8 cellular contexts compared by ENCODE assay signal in genomic region chr7:73683056-73683915, GRCh38. TPM values are rescaled to one million over a fixed set of nuclear protein-coding genes. Genes with fewer than 3 reads are reported as not detected.
DNase-seq lines count a peak whose midpoint lies in the region; ATAC-seq and TF ChIP-seq lines count a peak whose summit lies in the region.

A gene with protein sequence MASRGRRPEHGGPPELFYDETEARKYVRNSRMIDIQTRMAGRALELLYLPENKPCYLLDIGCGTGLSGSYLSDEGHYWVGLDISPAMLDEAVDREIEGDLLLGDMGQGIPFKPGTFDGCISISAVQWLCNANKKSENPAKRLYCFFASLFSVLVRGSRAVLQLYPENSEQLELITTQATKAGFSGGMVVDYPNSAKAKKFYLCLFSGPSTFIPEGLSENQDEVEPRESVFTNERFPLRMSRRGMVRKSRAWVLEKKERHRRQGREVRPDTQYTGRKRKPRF (plus strand): TSS chr7:73683597. CDS start chr7:73683626, 29 bp downstream.
Gene DNAJC30 (minus strand): TSS chr7:73683453. CDS start chr7:73683423, 30 bp downstream.

- in situ Hi-C loops in GM13976 (cut with MboI; ENCODE audit: low sequenced_read_pairs, unreplicated experiment): no loop called here

- H3K4me1 ChIP-seq in adrenal gland (replicated peaks in 1 of 2) (peaks cover 20 to 31% of the 10 kb centered on the region in 2 donors), urinary bladder (ENCODE audit: insufficient read depth) (peaks cover 1% of the 10 kb centered on the region)

- peak; percentile 99 for DNase-seq in GM13976 (ENCODE audit: low spot score)
- peak; percentile 50 for DNase-seq in NCI-H1436 treated with DMSO at 0.1 percent for 48 hours (lab: John Stamatoyannopoulos, UW)
- peak; percentile 97 for DNase-seq in T follicular helper cell (ENCODE audit: low read depth)
- peak; percentile 98 to 99 (median 99) for DNase-seq in adrenal gland
- DNase-seq in left cardiac atrium: peak; percentile 98
- peak; percentile 93 for DNase-seq in progenitor cell of endocrine pancreas (ENCODE audit: low spot score, unreplicated experiment)

- no peaks in the 10 kb centered on the region for H3K27me3 ChIP-seq in adrenal gland

- H3K4me3 ChIP-seq in adrenal gland (peak within 1 kb of the TSS; percentile 40 to 94 (median 86)), urinary bladder (ENCODE audit: low read depth, low read length) (peak within 1 kb of the TSS; percentile 94)

- TF ChIP-seq CTCF in GM13976 (IDR thresholded peaks at IDR 0.05; ENCODE audit: borderline replicate concordance, control extremely low read depth, extremely low read depth, insufficient read depth, missing control alignments) (no peak), adrenal gland (IDR thresholded peaks at IDR 0.05) (peak in 3 of 6 experiments; percentile 14 to 34 (median 15)), progenitor cell of endocrine pancreas (IDR thresholded peaks at IDR 0.05; ENCODE audit: unreplicated experiment) (no peak)

- TF ChIP-seq POLR2A in adrenal gland (IDR thresholded peaks at IDR 0.05): peak; percentile 25 to 70

- peak within 1 kb of the TSS; percentile 99 for H3K4me3 Mint-ChIP-seq in progenitor cell of endocrine pancreas (ENCODE audit: low read depth)

- H3K4me1 Mint-ChIP-seq in progenitor cell of endocrine pancreas (ENCODE audit: low read depth): peaks cover 23% of the 10 kb centered on the region

- H3K27me3 Mint-ChIP-seq in progenitor cell of endocrine pancreas: no peaks in the 10 kb centered on the region

- 0 to 1% (median 1%) methylated on average over 27 to 80 of the region's 80 CpGs for WGBS in adrenal gland, 4 donors
- WGBS in urinary bladder: under 1% methylated on average over 80 of the region's 80 CpGs

- no peaks in the 10 kb centered on the region for H3K9me3 Mint-ChIP-seq in progenitor cell of endocrine pancreas (ENCODE audit: low read depth)

- no peaks in the 10 kb centered on the region for H3K9me3 ChIP-seq in adrenal gland (replicated peaks in 1 of 3)

- peaks cover 9% of the 10 kb centered on the region for H3K36me3 Mint-ChIP-seq in progenitor cell of endocrine pancreas (ENCODE audit: insufficient read depth)

- H3K27ac Mint-ChIP-seq in progenitor cell of endocrine pancreas: peak within 1 kb of the TSS; percentile 94

- ATAC-seq in HG02852 (IDR thresholded peaks at IDR 0.05; ENCODE audit: unreplicated experiment): peak; percentile 92
- ATAC-seq in left cardiac atrium: peak; percentile 98 to 99

- intact Hi-C loops in adrenal gland (cut with DNase I) (no loop called here), left cardiac atrium (cut with DNase I) (no loop called here)

- H3K27ac ChIP-seq in adrenal gland (peak within 1 kb of the TSS in 4 of 5 donors; percentile 57 to 94 (median 86)), urinary bladder (ENCODE audit: low read depth) (peak within 1 kb of the TSS; percentile 73)

- H3K36me3 ChIP-seq in adrenal gland (replicated peaks in 1 of 2): peaks cover 0 to 18% of the 10 kb centered on the region in 2 donors
- H3K36me3 ChIP-seq in urinary bladder (ENCODE audit: insufficient read depth): no peaks in the 10 kb centered on the region

RNA-seq across cellular contexts. Expression of the first gene that starts in this region (rescaled TPM):
- total RNA-seq in adrenal gland: 10 to 100 TPM; 34.7 to 69.4 (median 61.1) TPM
- 100 to 1,000 TPM in 2 of 3 donors, 10 to 100 TPM in 1; 79.5 to 123 (median 115) TPM for polyA plus RNA-seq in adrenal gland
- total RNA-seq in left cardiac atrium: 10 to 100 TPM; 70.3 to 72.5 TPM
- 57.9 and 58.8 TPM in 2 replicates for total RNA-seq in progenitor cell of endocrine pancreas
- 22.9 TPM for total RNA-seq in urinary bladder
- polyA plus RNA-seq in urinary bladder: 69.4 TPM

RNA-seq across cellular contexts. Expression of gene DNAJC30, which starts in this region (rescaled TPM):
- total RNA-seq in adrenal gland (10 to 100 TPM in 7 of 8 donors, 1 to 10 TPM in 1; 9.0 to 28.2 (median 18.3) TPM), left cardiac atrium (10 to 100 TPM; 13.6 to 14.3 TPM), progenitor cell of endocrine pancreas (10.4 and 11.1 TPM in 2 replicates), urinary bladder (2.6 TPM)
- polyA plus RNA-seq in adrenal gland (10 to 100 TPM in 2 of 3 donors, 1 to 10 TPM in 1; 9.9 to 14.8 (median 13.9) TPM), urinary bladder (11.4 TPM)

Comparison
In these comparisons a context has a peak if more than half of its experiments do, and no peak if none do; other contexts are left out.
1. Peak in every context shown above with its lines: DNase-seq, ATAC-seq, H3K4me3 ChIP-seq and H3K27ac ChIP-seq.